Comparison of ENCODE assay signal across 24 cellular contexts in genomic region chr1:78687315-78687714, GRCh38.
"Had no signal": no experiment of that assay in that cellular context is flagged by ENCODE, and none has a peak within 500 bp of the region (broad histone marks: within the 10 kb centered on the region; RNA-seq: fewer than 3 reads in every experiment).

No MANE protein-coding gene starts in this region.

- H3K4me3 ChIP-seq: gastrocnemius medialis, right atrium auricular region, spleen, transverse colon had no signal

- H3K27ac Mint-ChIP-seq: activated CD4-positive, alpha-beta memory T cell treated with anti-CD3 and anti-CD28 coated beads, Interleukin-2, amount 10 ng/mL, durations not matched to agents 7 days and 5 days; activated naive CD4-positive, alpha-beta T cell treated with anti-CD3 and anti-CD28 coated beads, Interleukin-2, amount 50 U/mL, for 72 hours; activated T-helper 17 cell treated with anti-CD3 and anti-CD28 coated beads, Interleukin-2, amount 50 U/mL, for 72 hours; naive thymus-derived CD8-positive, alpha-beta T cell; T-helper 17 cell had no signal

- H3K4me3 Mint-ChIP-seq: activated CD4-positive, alpha-beta memory T cell treated with anti-CD3 and anti-CD28 coated beads, Interleukin-2, amount 10 ng/mL, durations not matched to agents 7 days and 5 days; activated T-cell treated with anti-CD3 and anti-CD28 coated beads, Interleukin-2, amount 50 U/mL, for 4 hours; activated T-helper 17 cell treated with anti-CD3 and anti-CD28 coated beads, Interleukin-2, amount 50 U/mL, for 72 hours; naive thymus-derived CD8-positive, alpha-beta T cell; neural crest cell; T-helper 17 cell had no signal

- DNase-seq: activated CD4-positive, alpha-beta memory T cell treated with anti-CD3 and anti-CD28 coated beads, Interleukin-2, amount 10 ng/mL, durations not matched to agents 7 days and 5 days; activated CD4-positive, alpha-beta T cell treated with anti-CD3 and anti-CD28 coated beads for 48 hours; activated CD8-positive, alpha-beta memory T cell treated with anti-CD3 and anti-CD28 coated beads, Interleukin-2, amount 50 U/mL, for 48 hours; activated T-cell treated with anti-CD3 and anti-CD28 coated beads, Interleukin-2, amount 50 U/mL, for 4 hours; anterior cingulate cortex; dermis blood vessel endothelial cell; effector CD4-positive, alpha-beta T cell; gastrocnemius medialis; hippocampal formation; left cardiac atrium; midbrain; naive thymus-derived CD8-positive, alpha-beta T cell; nucleus accumbens; spleen; stimulated activated naive CD4-positive, alpha-beta T cell treated with Interleukin-2 at 50 U/mL for 16 hours; T-helper 17 cell; T1000; transverse colon; WERI-Rb-1 had no signal

- ATAC-seq: activated CD4-positive, CD25-positive, alpha-beta regulatory T cell treated with anti-CD3 and anti-CD28 coated beads, Interleukin-2, amount 50 U/mL, for 24 hours; activated naive CD4-positive, alpha-beta T cell treated with anti-CD3 and anti-CD28 coated beads, Interleukin-2, amount 50 U/mL, for 72 hours; activated T-cell treated with anti-CD3 and anti-CD28 coated beads, Interleukin-2, amount 50 U/mL, for 4 hours; activated T-helper 17 cell treated with anti-CD3 and anti-CD28 coated beads, Interleukin-2, amount 50 U/mL, for 72 hours; gastrocnemius medialis; left cardiac atrium; naive thymus-derived CD8-positive, alpha-beta T cell; T-helper 17 cell had no signal

- H3K27ac ChIP-seq: gastrocnemius medialis, right atrium auricular region, spleen, transverse colon, WERI-Rb-1 had no signal

- H3K4me1 ChIP-seq: gastrocnemius medialis, right atrium auricular region, spleen, transverse colon had no signal

- H3K36me3 ChIP-seq: gastrocnemius medialis, right atrium auricular region, spleen, transverse colon, WERI-Rb-1 had no signal

- H3K9me3 ChIP-seq: gastrocnemius medialis, right atrium auricular region, spleen, transverse colon had no signal

- H3K27me3 ChIP-seq: gastrocnemius medialis, right atrium auricular region, spleen, transverse colon had no signal

- H3K4me1 Mint-ChIP-seq: activated T-helper 17 cell treated with anti-CD3 and anti-CD28 coated beads, Interleukin-2, amount 50 U/mL, for 72 hours; naive thymus-derived CD8-positive, alpha-beta T cell; neural crest cell; T-helper 17 cell had no signal

- H3K9me3 Mint-ChIP-seq: activated CD4-positive, alpha-beta memory T cell treated with anti-CD3 and anti-CD28 coated beads, Interleukin-2, amount 10 ng/mL, durations not matched to agents 7 days and 5 days; activated naive CD4-positive, alpha-beta T cell treated with anti-CD3 and anti-CD28 coated beads, Interleukin-2, amount 50 U/mL, for 72 hours; activated T-cell treated with anti-CD3 and anti-CD28 coated beads, Interleukin-2, amount 50 U/mL, for 4 hours; activated T-helper 17 cell treated with anti-CD3 and anti-CD28 coated beads, Interleukin-2, amount 50 U/mL, for 72 hours; naive thymus-derived CD8-positive, alpha-beta T cell had no signal

- H3K36me3 Mint-ChIP-seq: activated naive CD4-positive, alpha-beta T cell treated with anti-CD3 and anti-CD28 coated beads, Interleukin-2, amount 50 U/mL, for 72 hours; naive thymus-derived CD8-positive, alpha-beta T cell had no signal
